Comparison of ENCODE assay signal across 8 cellular contexts in genomic region chr11:67465530-67465929, GRCh38. TPM values are rescaled to one million over a fixed set of nuclear protein-coding genes. Genes with fewer than 3 reads are reported as not detected.
A peak's percentile ranks its signal among the peaks of the same experiment; 100 is the strongest.
DNase-seq lines count a peak whose midpoint lies in the region; ATAC-seq and TF ChIP-seq lines count a peak whose summit lies in the region.
"Not testable (repeated sequence)": the region's sequence is repeated elsewhere in the genome, so short reads cannot be mapped to it uniquely, and the experiment has no call there.

No MANE protein-coding gene starts in this region.

- H3K9me3 Mint-ChIP-seq in activated T-helper 2 cell treated with anti-CD3 and anti-CD28 coated beads, Interferon-gamma antibody, Interleukin-2, Interleukin-4, amounts not matched to agents 10 μg/mL and 5 μg/mL and 100 μg/mL, durations not matched to agents 14 hours and 24 hours and 36 hours; naive thymus-derived CD4-positive, alpha-beta T cell; stimulated activated naive B cell treated with anti-CD40 and anti-IgM and Interleukin-4, amounts not matched to agents 10 μg/mL and 1 μg/mL and 100 μg/mL, for 72 hours: not testable (repeated sequence)

- not testable (repeated sequence) for H3K9me2 ChIP-seq in HCT116 (ENCODE audit: insufficient read depth)

- POLR2A ChIA-PET in AG04449 (lab: Yijun Ruan, JAX) (interaction anchor here (0.6 kb wide), 1 partner anchor 59 kb away, joined by 4 read pairs; no protein-coding TSS in a partner anchor), HCT116 (lab: Charles Lee) (interaction anchor here (1.0 kb wide), 1 partner anchor 8 kb away, joined by 3 read pairs; no protein-coding TSS in a partner anchor)
- POLR2A ChIA-PET in naive thymus-derived CD4-positive, alpha-beta T cell (lab: Charles Lee), result interaction anchor here (0.7 to 18.3 kb wide), 16 partner anchors 9 to 1993 kb away, joined by 3 to 230 read pairs (median 10); partner anchors contain the start of genes AIP, CABP4, CARNS1 and CORO1B

- H4K20me1 ChIP-seq in HCT116 (ENCODE audit: insufficient read depth), result not testable (repeated sequence)

- H2AFZ ChIP-seq in HCT116 (ENCODE audit: low read depth, low read length, poor library complexity, severe bottlenecking), result not testable (repeated sequence)

- intact Hi-C loops in HCT116 (cut with micrococcal nuclease), result loop anchor here (2.0 to 5.0 kb wide), 2 partner anchors 37 to 113 kb away; partner anchors contain the start of genes POLD4 and RPS6KB2
- intact Hi-C loops in activated T-helper 2 cell treated with anti-CD3 and anti-CD28 coated beads, Interferon-gamma antibody, Interleukin-2, Interleukin-4, amounts not matched to agents 10 μg/mL and 5 μg/mL and 100 μg/mL, durations not matched to agents 14 hours and 24 hours and 36 hours (cut with micrococcal nuclease), result not testable (repeated sequence)
- intact Hi-C loops in naive thymus-derived CD4-positive, alpha-beta T cell (cut with micrococcal nuclease), result loop anchor here in 1 of 2 donors (2.0 kb wide), 1 partner anchor 19 kb away; no protein-coding TSS in a partner anchor

- peaks cover 12% of the 10 kb centered on the region for H3K36me3 Mint-ChIP-seq in activated T-helper 2 cell treated with anti-CD3 and anti-CD28 coated beads, Interferon-gamma antibody, Interleukin-2, Interleukin-4, amounts not matched to agents 10 μg/mL and 5 μg/mL and 100 μg/mL, durations not matched to agents 14 hours and 24 hours and 36 hours (ENCODE audit: low read depth)
- not testable (repeated sequence) for H3K36me3 Mint-ChIP-seq in naive thymus-derived CD4-positive, alpha-beta T cell
- peaks cover 12 to 21% of the 10 kb centered on the region in 2 donors for H3K36me3 Mint-ChIP-seq in stimulated activated naive B cell treated with anti-CD40 and anti-IgM and Interleukin-4, amounts not matched to agents 10 μg/mL and 1 μg/mL and 100 μg/mL, for 72 hours

- WGBS in ectodermal cell, 2 experiments, result 87 to 94% methylated on average over 2 of the region's 2 CpGs
- WGBS in iPS DF 6.9 (ENCODE audit: insufficient coverage, insufficient read length), result no CpG with 5 or more reads among the region's 2 CpGs

- not testable (repeated sequence) for ATAC-seq in HCT116; naive thymus-derived CD4-positive, alpha-beta T cell; stimulated activated naive B cell treated with anti-CD40 and anti-IgM and Interleukin-4, amounts not matched to agents 10 μg/mL and 1 μg/mL and 100 μg/mL, for 72 hours (replicated peaks)

- not testable (repeated sequence) for TF ChIP-seq RAD21 in HCT116 (IDR thresholded peaks at IDR 0.05; ENCODE audit: low read depth)

- CTCF ChIA-PET in AG04449 (lab: Yijun Ruan, JAX), result interaction anchor here (1.0 kb wide), 1 partner anchor 64 kb away, joined by 4 read pairs; the partner anchor contains the start of gene PPP1CA
- CTCF ChIA-PET in HCT116 (lab: Charles Lee), result not testable (repeated sequence)
- CTCF ChIA-PET in naive thymus-derived CD4-positive, alpha-beta T cell (lab: Charles Lee), result interaction anchor here (0.7 to 1.9 kb wide), 6 partner anchors 17 to 114 kb away, joined by 3 to 7 read pairs (median 4); partner anchors contain the start of gene PTPRCAP

- peaks cover 25% of the 10 kb centered on the region for H3K4me1 Mint-ChIP-seq in activated T-helper 2 cell treated with anti-CD3 and anti-CD28 coated beads, Interferon-gamma antibody, Interleukin-2, Interleukin-4, amounts not matched to agents 10 μg/mL and 5 μg/mL and 100 μg/mL, durations not matched to agents 14 hours and 24 hours and 36 hours (ENCODE audit: low read depth)
- peaks cover 23 to 44% (median 29%) of the 10 kb centered on the region in 7 donors for H3K4me1 Mint-ChIP-seq in naive thymus-derived CD4-positive, alpha-beta T cell
- H3K4me1 Mint-ChIP-seq in stimulated activated naive B cell treated with anti-CD40 and anti-IgM and Interleukin-4, amounts not matched to agents 10 μg/mL and 1 μg/mL and 100 μg/mL, for 72 hours, result peaks cover 37 to 72% of the 10 kb centered on the region in 2 donors

- not testable (repeated sequence) for DNase-seq in AG04449 (ENCODE audit: low read depth, low spot score); HCT116 (ENCODE audit: low read depth, low spot score); Peyer's patch; activated T-helper 2 cell treated with anti-CD3 and anti-CD28 coated beads, Interferon-gamma antibody, Interleukin-2, Interleukin-4, amounts not matched to agents 10 μg/mL and 5 μg/mL and 100 μg/mL, durations not matched to agents 14 hours and 24 hours and 36 hours (ENCODE audit: low spot score); iPS DF 6.9 (ENCODE audit: low read depth, low spot score); naive thymus-derived CD4-positive, alpha-beta T cell; stimulated activated naive B cell treated with anti-CD40 and anti-IgM and Interleukin-4, amounts not matched to agents 10 μg/mL and 1 μg/mL and 100 μg/mL, for 72 hours

- RAD21 ChIA-PET in HCT116 (lab: Charles Lee; ENCODE audit: low non-redundant PET in 1 of 2, low total read pairs in 2 of 2, uncharacterized antibody in 2 of 2, unreplicated experiment in 2 of 2), result interaction anchor here in 1 of 2 experiments (0.6 kb wide), 1 partner anchor 74 kb away, joined by 3 read pairs; the partner anchor contains the start of gene RAD9A

- peak overlapping the region; percentile 100 for H3K4me2 ChIP-seq in HCT116 (ENCODE audit: low read length)

- H3K9me3 ChIP-seq in HCT116 (ENCODE audit: control insufficient read depth in 1 of 2, insufficient read depth in 1 of 2, low read depth in 1 of 2, low read length in 2 of 2); Peyer's patch; ectodermal cell (ENCODE audit: control insufficient read depth, low read length); iPS DF 6.9 (ENCODE audit: control insufficient read depth, insufficient read depth, low read length); naive thymus-derived CD4-positive, alpha-beta T cell (ENCODE audit: control insufficient read depth in 2 of 3, low read length in 3 of 3): not testable (repeated sequence)

- peak overlapping the region; percentile 80 for H3K27ac Mint-ChIP-seq in activated T-helper 2 cell treated with anti-CD3 and anti-CD28 coated beads, Interferon-gamma antibody, Interleukin-2, Interleukin-4, amounts not matched to agents 10 μg/mL and 5 μg/mL and 100 μg/mL, durations not matched to agents 14 hours and 24 hours and 36 hours
- peak overlapping the region; percentile 82 to 97 (median 93) for H3K27ac Mint-ChIP-seq in naive thymus-derived CD4-positive, alpha-beta T cell
- H3K27ac Mint-ChIP-seq in stimulated activated naive B cell treated with anti-CD40 and anti-IgM and Interleukin-4, amounts not matched to agents 10 μg/mL and 1 μg/mL and 100 μg/mL, for 72 hours, result peak overlapping the region; percentile 98

- peak overlapping the region; percentile 87 for H3K4me3 Mint-ChIP-seq in activated T-helper 2 cell treated with anti-CD3 and anti-CD28 coated beads, Interferon-gamma antibody, Interleukin-2, Interleukin-4, amounts not matched to agents 10 μg/mL and 5 μg/mL and 100 μg/mL, durations not matched to agents 14 hours and 24 hours and 36 hours (ENCODE audit: low read depth)
- H3K4me3 Mint-ChIP-seq in naive thymus-derived CD4-positive, alpha-beta T cell, result peak overlapping the region; percentile 75 to 94 (median 87)
- peak overlapping the region; percentile 94 to 99 for H3K4me3 Mint-ChIP-seq in stimulated activated naive B cell treated with anti-CD40 and anti-IgM and Interleukin-4, amounts not matched to agents 10 μg/mL and 1 μg/mL and 100 μg/mL, for 72 hours

- H3K27me3 Mint-ChIP-seq in activated T-helper 2 cell treated with anti-CD3 and anti-CD28 coated beads, Interferon-gamma antibody, Interleukin-2, Interleukin-4, amounts not matched to agents 10 μg/mL and 5 μg/mL and 100 μg/mL, durations not matched to agents 14 hours and 24 hours and 36 hours (ENCODE audit: low read depth); naive thymus-derived CD4-positive, alpha-beta T cell; stimulated activated naive B cell treated with anti-CD40 and anti-IgM and Interleukin-4, amounts not matched to agents 10 μg/mL and 1 μg/mL and 100 μg/mL, for 72 hours: not testable (repeated sequence)

- peak overlapping the region; percentile 98 for H3K27ac ChIP-seq in HCT116 (ENCODE audit: low read depth, low read length)
- H3K27ac ChIP-seq in Peyer's patch, result peak overlapping the region; percentile 90 to 98 (median 94)
- H3K27ac ChIP-seq in ectodermal cell (ENCODE audit: insufficient read depth, low read depth, low read length, poor library complexity, severe bottlenecking); iPS DF 6.9 (ENCODE audit: low read length): not testable (repeated sequence)
- H3K27ac ChIP-seq in naive thymus-derived CD4-positive, alpha-beta T cell (ENCODE audit: low read depth, low read length), result peak overlapping the region; percentile 96

- not testable (repeated sequence) for TF ChIP-seq POLR2A in HCT116 (IDR thresholded peaks at IDR 0.05; ENCODE audit: borderline replicate concordance, extremely low read depth, insufficient read depth, insufficient read length); Peyer's patch (IDR thresholded peaks at IDR 0.05)

- H3K27me3 ChIP-seq in HCT116 (ENCODE audit: insufficient read depth, low read length); Peyer's patch; ectodermal cell (ENCODE audit: control insufficient read depth, insufficient read depth, low read length, poor library complexity, severe bottlenecking); iPS DF 6.9 (ENCODE audit: control insufficient read depth, insufficient read depth, low read length); naive thymus-derived CD4-positive, alpha-beta T cell (ENCODE audit: control insufficient read depth in 2 of 2, insufficient read depth in 2 of 2, low read length in 2 of 2): not testable (repeated sequence)

- TF ChIP-seq CTCF in AG04449 (IDR thresholded peaks at IDR 0.05; ENCODE audit: insufficient read depth, low read length, missing control alignments); HCT116 (IDR thresholded peaks at IDR 0.05 in 2 of 3, conservative IDR thresholded peaks at IDR 0.05 in 1 of 3; ENCODE audit: borderline replicate concordance in 1 of 3, insufficient read depth in 1 of 3, low read depth in 2 of 3, low read length in 2 of 3); Peyer's patch (IDR thresholded peaks at IDR 0.05): not testable (repeated sequence)

- H3K4me1 ChIP-seq in HCT116 (ENCODE audit: control insufficient read depth in 1 of 2, insufficient read depth in 2 of 2, low read length in 2 of 2), result peaks cover 35 to 59% of the 10 kb centered on the region in 2 experiments
- peaks cover 0 to 34% (median 14%) of the 10 kb centered on the region in 4 donors for H3K4me1 ChIP-seq in Peyer's patch
- not testable (repeated sequence) for H3K4me1 ChIP-seq in ectodermal cell (ENCODE audit: control insufficient read depth, insufficient read depth, low read length); iPS DF 6.9 (ENCODE audit: control insufficient read depth, insufficient read depth, low read length)
- H3K4me1 ChIP-seq in naive thymus-derived CD4-positive, alpha-beta T cell (ENCODE audit: control insufficient read depth in 2 of 2, insufficient read depth in 2 of 2, low read length in 2 of 2), result peaks cover 20 to 42% of the 10 kb centered on the region in 2 donors

- H3K36me3 ChIP-seq in HCT116 (ENCODE audit: control insufficient read depth in 1 of 2, insufficient read depth in 2 of 2, low read length in 2 of 2); Peyer's patch; ectodermal cell (ENCODE audit: control insufficient read depth, insufficient read depth, low read length); iPS DF 6.9 (ENCODE audit: control insufficient read depth, insufficient read depth, low read length); naive thymus-derived CD4-positive, alpha-beta T cell (ENCODE audit: control insufficient read depth in 2 of 3, insufficient read depth in 3 of 3, low read length in 3 of 3): not testable (repeated sequence)

- peaks cover 15% of the 10 kb centered on the region; the same call in 1 of the 2 replicates for H3K79me2 ChIP-seq in HCT116 (ENCODE audit: insufficient read depth, low read length)

- BruUV-seq in HCT116 (replicated peaks; lab: Mats Ljungman, UMichigan), result not testable (repeated sequence)

- H3K4me3 ChIP-seq in AG04449 (ENCODE audit: low read depth, low read length) (peak overlapping the region; percentile 70; the same call in 1 of the 2 replicates), HCT116 (replicated peaks in 1 of 2; ENCODE audit: low read depth in 1 of 2, low read length in 2 of 2) (peak overlapping the region; percentile 87 to 96), Peyer's patch (peak overlapping the region in 3 of 4 donors; percentile 70 to 82 (median 78)), ectodermal cell (ENCODE audit: insufficient read depth, low read depth, low read length) (peak overlapping the region; percentile 76), iPS DF 6.9 (ENCODE audit: low read length) (peak overlapping the region; percentile 90; the same call in 1 of the 2 replicates)
- peak overlapping the region; percentile 66 for H3K4me3 ChIP-seq in naive thymus-derived CD4-positive, alpha-beta T cell (ENCODE audit: low read length)

- H3K9ac ChIP-seq in HCT116 (ENCODE audit: low read length), result peak overlapping the region; percentile 97

RNA-seq across cellular contexts. Expression of gene TMEM134, which starts 3.5 kb away (rescaled TPM):
- 44.2 TPM for total RNA-seq in HCT116 (2021; ENCODE audit: unreplicated experiment)
- polyA plus RNA-seq in HCT116 (2012), result 42.4 and 52.3 TPM in 2 replicates
- 100 to 1,000 TPM in 1 of 4 donors, 10 to 100 TPM in 3; 80.0 to 126 (median 86.1) TPM for total RNA-seq in Peyer's patch
- total RNA-seq in activated T-helper 2 cell treated with anti-CD3 and anti-CD28 coated beads, Interferon-gamma antibody, Interleukin-2, Interleukin-4, amounts not matched to agents 10 μg/mL and 5 μg/mL and 100 μg/mL, durations not matched to agents 14 hours and 24 hours and 36 hours, result 58.5 and 62.0 TPM in 2 replicates
- 52.0 TPM for polyA plus RNA-seq in ectodermal cell (2013, experiment 1 of 4)
- 53.5 TPM for polyA plus RNA-seq in ectodermal cell (2013, experiment 2 of 4)
- polyA plus RNA-seq in ectodermal cell (2013, experiment 3 of 4), result 54.2 TPM
- 65.0 TPM for polyA plus RNA-seq in ectodermal cell (2013, experiment 4 of 4)
- 10 to 100 TPM; 52.4 to 94.6 (median 70.6) TPM for total RNA-seq in naive thymus-derived CD4-positive, alpha-beta T cell
- 100 to 1,000 TPM; 131 to 143 TPM for polyA plus RNA-seq in naive thymus-derived CD4-positive, alpha-beta T cell

RNA-seq across cellular contexts. Expression of gene CABP4, which starts 10.4 kb away (rescaled TPM):
- total RNA-seq in HCT116 (2021; ENCODE audit: unreplicated experiment) (not detected), Peyer's patch (1 to 10 TPM in 1 of 4 donors, under 1 TPM in 2, not detected in 1; 0.85 to 3.3 (median 0.94) TPM)
- 0.08 TPM in 1 of 2 replicates, not detected in the other for polyA plus RNA-seq in HCT116 (2012)
- 0.73 and 1.0 TPM in 2 replicates for total RNA-seq in activated T-helper 2 cell treated with anti-CD3 and anti-CD28 coated beads, Interferon-gamma antibody, Interleukin-2, Interleukin-4, amounts not matched to agents 10 μg/mL and 5 μg/mL and 100 μg/mL, durations not matched to agents 14 hours and 24 hours and 36 hours
- not detected for polyA plus RNA-seq in ectodermal cell (2013, experiment 1 of 4)
- polyA plus RNA-seq in ectodermal cell (2013, experiment 2 of 4), result not detected
- not detected for polyA plus RNA-seq in ectodermal cell (2013, experiment 3 of 4)
- not detected for polyA plus RNA-seq in ectodermal cell (2013, experiment 4 of 4)
- total RNA-seq in naive thymus-derived CD4-positive, alpha-beta T cell, result 10 to 100 TPM in 2 of 5 experiments, 1 to 10 TPM in 3; 2.5 to 17.1 (median 3.4) TPM
- polyA plus RNA-seq in naive thymus-derived CD4-positive, alpha-beta T cell, result 1 to 10 TPM; 1.2 to 2.3 TPM

RNA-seq across cellular contexts. Expression of gene GPR152, which starts 13.0 kb away (rescaled TPM):
- total RNA-seq in HCT116 (2021; ENCODE audit: unreplicated experiment) (not detected), Peyer's patch (not detected)
- not detected in 2 replicates for polyA plus RNA-seq in HCT116 (2012)
- total RNA-seq in activated T-helper 2 cell treated with anti-CD3 and anti-CD28 coated beads, Interferon-gamma antibody, Interleukin-2, Interleukin-4, amounts not matched to agents 10 μg/mL and 5 μg/mL and 100 μg/mL, durations not matched to agents 14 hours and 24 hours and 36 hours, result not detected in 2 replicates
- not detected for polyA plus RNA-seq in ectodermal cell (2013, experiment 1 of 4)
- not detected for polyA plus RNA-seq in ectodermal cell (2013, experiment 2 of 4)
- not detected for polyA plus RNA-seq in ectodermal cell (2013, experiment 3 of 4)
- not detected for polyA plus RNA-seq in ectodermal cell (2013, experiment 4 of 4)
- total RNA-seq in naive thymus-derived CD4-positive, alpha-beta T cell, result not detected
- polyA plus RNA-seq in naive thymus-derived CD4-positive, alpha-beta T cell, result 1 to 10 TPM; 1.4 to 1.5 TPM

RNA-seq across cellular contexts. Expression of gene AIP, which starts 17.3 kb away (rescaled TPM):
- total RNA-seq in HCT116 (2021; ENCODE audit: unreplicated experiment) (61.0 TPM), Peyer's patch (10 to 100 TPM; 39.9 to 75.9 (median 58.4) TPM)
- 83.5 and 95.5 TPM in 2 replicates for polyA plus RNA-seq in HCT116 (2012)
- total RNA-seq in activated T-helper 2 cell treated with anti-CD3 and anti-CD28 coated beads, Interferon-gamma antibody, Interleukin-2, Interleukin-4, amounts not matched to agents 10 μg/mL and 5 μg/mL and 100 μg/mL, durations not matched to agents 14 hours and 24 hours and 36 hours, result 190 and 191 TPM in 2 replicates
- 37.5 TPM for polyA plus RNA-seq in ectodermal cell (2013, experiment 1 of 4)
- 34.0 TPM for polyA plus RNA-seq in ectodermal cell (2013, experiment 2 of 4)
- polyA plus RNA-seq in ectodermal cell (2013, experiment 3 of 4), result 32.2 TPM
- polyA plus RNA-seq in ectodermal cell (2013, experiment 4 of 4), result 34.2 TPM
- 100 to 1,000 TPM; 107 to 156 (median 137) TPM for total RNA-seq in naive thymus-derived CD4-positive, alpha-beta T cell
- polyA plus RNA-seq in naive thymus-derived CD4-positive, alpha-beta T cell, result 100 to 1,000 TPM; 137 to 205 TPM

RNA-seq across cellular contexts. Expression of gene CORO1B, which starts 22.3 kb away (rescaled TPM):
- total RNA-seq in HCT116 (2021; ENCODE audit: unreplicated experiment) (94.5 TPM), Peyer's patch (100 to 1,000 TPM in 3 of 4 donors, 10 to 100 TPM in 1; 68.5 to 161 (median 138) TPM)
- polyA plus RNA-seq in HCT116 (2012), result 96.4 and 118 TPM in 2 replicates
- total RNA-seq in activated T-helper 2 cell treated with anti-CD3 and anti-CD28 coated beads, Interferon-gamma antibody, Interleukin-2, Interleukin-4, amounts not matched to agents 10 μg/mL and 5 μg/mL and 100 μg/mL, durations not matched to agents 14 hours and 24 hours and 36 hours, result 177 and 186 TPM in 2 replicates
- polyA plus RNA-seq in ectodermal cell (2013, experiment 1 of 4), result 68.5 TPM
- 70.4 TPM for polyA plus RNA-seq in ectodermal cell (2013, experiment 2 of 4)
- 59.3 TPM for polyA plus RNA-seq in ectodermal cell (2013, experiment 3 of 4)
- 55.4 TPM for polyA plus RNA-seq in ectodermal cell (2013, experiment 4 of 4)
- 100 to 1,000 TPM in 1 of 5 experiments, 10 to 100 TPM in 4; 15.6 to 311 (median 28.5) TPM for total RNA-seq in naive thymus-derived CD4-positive, alpha-beta T cell
- polyA plus RNA-seq in naive thymus-derived CD4-positive, alpha-beta T cell, result 10 to 100 TPM; 21.3 to 40.8 TPM
